Comparison of ENCODE assay signal across 1 cellular context in the genomic region with DNA sequence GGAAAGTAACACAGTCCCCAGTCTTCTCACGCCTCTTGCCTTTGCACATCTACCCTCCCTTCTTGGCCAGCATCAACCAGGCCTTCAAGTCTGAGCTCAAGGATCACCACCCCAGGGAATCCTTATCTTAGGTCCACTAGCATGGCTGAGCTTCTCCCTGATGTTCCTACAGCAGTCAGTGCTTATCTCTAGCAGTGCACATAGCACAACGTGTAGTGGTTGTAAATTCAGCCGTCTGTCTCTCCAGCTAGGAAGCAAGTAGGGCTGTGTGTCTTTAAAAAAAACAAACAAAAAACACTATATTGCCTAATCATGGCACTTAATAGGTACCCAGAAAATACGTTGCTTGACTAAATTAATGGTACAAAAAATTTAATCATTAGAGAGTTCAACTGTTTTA.
A peak's percentile ranks its signal among the peaks of the same experiment; 100 is the strongest.
TF ChIP-seq lines count a peak whose summit lies in the region.

No MANE protein-coding gene starts in this region.

TF ChIP-seq in K562, 482 proteins besides CTCF, POLR2A, EP300 and RAD21 (continued from another document and continues in another):
- TF ChIP-seq, protein P1, sequence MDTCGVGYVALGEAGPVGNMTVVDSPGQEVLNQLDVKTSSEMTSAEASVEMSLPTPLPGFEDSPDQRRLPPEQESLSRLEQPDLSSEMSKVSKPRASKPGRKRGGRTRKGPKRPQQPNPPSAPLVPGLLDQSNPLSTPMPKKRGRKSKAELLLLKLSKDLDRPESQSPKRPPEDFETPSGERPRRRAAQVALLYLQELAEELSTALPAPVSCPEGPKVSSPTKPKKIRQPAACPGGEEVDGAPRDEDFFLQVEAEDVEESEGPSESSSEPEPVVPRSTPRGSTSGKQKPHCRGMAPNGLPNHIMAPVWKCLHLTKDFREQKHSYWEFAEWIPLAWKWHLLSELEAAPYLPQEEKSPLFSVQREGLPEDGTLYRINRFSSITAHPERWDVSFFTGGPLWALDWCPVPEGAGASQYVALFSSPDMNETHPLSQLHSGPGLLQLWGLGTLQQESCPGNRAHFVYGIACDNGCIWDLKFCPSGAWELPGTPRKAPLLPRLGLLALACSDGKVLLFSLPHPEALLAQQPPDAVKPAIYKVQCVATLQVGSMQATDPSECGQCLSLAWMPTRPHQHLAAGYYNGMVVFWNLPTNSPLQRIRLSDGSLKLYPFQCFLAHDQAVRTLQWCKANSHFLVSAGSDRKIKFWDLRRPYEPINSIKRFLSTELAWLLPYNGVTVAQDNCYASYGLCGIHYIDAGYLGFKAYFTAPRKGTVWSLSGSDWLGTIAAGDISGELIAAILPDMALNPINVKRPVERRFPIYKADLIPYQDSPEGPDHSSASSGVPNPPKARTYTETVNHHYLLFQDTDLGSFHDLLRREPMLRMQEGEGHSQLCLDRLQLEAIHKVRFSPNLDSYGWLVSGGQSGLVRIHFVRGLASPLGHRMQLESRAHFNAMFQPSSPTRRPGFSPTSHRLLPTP (IDR thresholded peaks at IDR 0.05; ENCODE audit: borderline replicate concordance, extremely low read depth, insufficient read length): no peak
- TF ChIP-seq, protein P2, sequence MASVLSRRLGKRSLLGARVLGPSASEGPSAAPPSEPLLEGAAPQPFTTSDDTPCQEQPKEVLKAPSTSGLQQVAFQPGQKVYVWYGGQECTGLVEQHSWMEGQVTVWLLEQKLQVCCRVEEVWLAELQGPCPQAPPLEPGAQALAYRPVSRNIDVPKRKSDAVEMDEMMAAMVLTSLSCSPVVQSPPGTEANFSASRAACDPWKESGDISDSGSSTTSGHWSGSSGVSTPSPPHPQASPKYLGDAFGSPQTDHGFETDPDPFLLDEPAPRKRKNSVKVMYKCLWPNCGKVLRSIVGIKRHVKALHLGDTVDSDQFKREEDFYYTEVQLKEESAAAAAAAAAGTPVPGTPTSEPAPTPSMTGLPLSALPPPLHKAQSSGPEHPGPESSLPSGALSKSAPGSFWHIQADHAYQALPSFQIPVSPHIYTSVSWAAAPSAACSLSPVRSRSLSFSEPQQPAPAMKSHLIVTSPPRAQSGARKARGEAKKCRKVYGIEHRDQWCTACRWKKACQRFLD (CRISPR knock-in tag; IDR thresholded peaks at IDR 0.05): no peak
- TF ChIP-seq FOXA3 (CRISPR knock-in tag; conservative IDR thresholded peaks at IDR 0.05 in 1 of 2, IDR thresholded peaks at IDR 0.05 in 1 of 2) (no peak), SUPT5H (IDR thresholded peaks at IDR 0.05) (no peak), FOXJ3 (CRISPR knock-in tag; IDR thresholded peaks at IDR 0.05) (no peak), KAT7 (CRISPR knock-in tag; IDR thresholded peaks at IDR 0.05; ENCODE audit: borderline replicate concordance) (no peak), TSC22D4 (tag; IDR thresholded peaks at IDR 0.05) (no peak), ZBTB7A (IDR thresholded peaks at IDR 0.05; ENCODE audit: borderline replicate concordance, control insufficient read depth, low read depth, low read length) (no peak), ZNF212 (CRISPR knock-in tag; IDR thresholded peaks at IDR 0.05) (no peak), ZNF253 (CRISPR knock-in tag; conservative IDR thresholded peaks at IDR 0.05) (no peak), MBD2 (IDR thresholded peaks at IDR 0.05; ENCODE audit: borderline replicate concordance, low read depth) (0 out of 2 replicates have a peak, but pooled peaks have one; percentile 15), EGR1 (conservative IDR thresholded peaks at IDR 0.05) (no peak), TFAM (CRISPR knock-in tag; conservative IDR thresholded peaks at IDR 0.05) (no peak), BACH1 (tag; IDR thresholded peaks at IDR 0.05) (no peak), MTA3 (IDR thresholded peaks at IDR 0.05; ENCODE audit: borderline replicate concordance) (peak; percentile 46; the same call in 1 of the 2 replicates)
- TF ChIP-seq, protein P3, sequence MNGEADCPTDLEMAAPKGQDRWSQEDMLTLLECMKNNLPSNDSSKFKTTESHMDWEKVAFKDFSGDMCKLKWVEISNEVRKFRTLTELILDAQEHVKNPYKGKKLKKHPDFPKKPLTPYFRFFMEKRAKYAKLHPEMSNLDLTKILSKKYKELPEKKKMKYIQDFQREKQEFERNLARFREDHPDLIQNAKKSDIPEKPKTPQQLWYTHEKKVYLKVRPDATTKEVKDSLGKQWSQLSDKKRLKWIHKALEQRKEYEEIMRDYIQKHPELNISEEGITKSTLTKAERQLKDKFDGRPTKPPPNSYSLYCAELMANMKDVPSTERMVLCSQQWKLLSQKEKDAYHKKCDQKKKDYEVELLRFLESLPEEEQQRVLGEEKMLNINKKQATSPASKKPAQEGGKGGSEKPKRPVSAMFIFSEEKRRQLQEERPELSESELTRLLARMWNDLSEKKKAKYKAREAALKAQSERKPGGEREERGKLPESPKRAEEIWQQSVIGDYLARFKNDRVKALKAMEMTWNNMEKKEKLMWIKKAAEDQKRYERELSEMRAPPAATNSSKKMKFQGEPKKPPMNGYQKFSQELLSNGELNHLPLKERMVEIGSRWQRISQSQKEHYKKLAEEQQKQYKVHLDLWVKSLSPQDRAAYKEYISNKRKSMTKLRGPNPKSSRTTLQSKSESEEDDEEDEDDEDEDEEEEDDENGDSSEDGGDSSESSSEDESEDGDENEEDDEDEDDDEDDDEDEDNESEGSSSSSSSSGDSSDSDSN (IDR thresholded peaks at IDR 0.05; ENCODE audit: borderline replicate concordance in 1 of 2, low read depth in 2 of 2, low read length in 2 of 2): peak in 1 of 2 experiments; percentile 87; a peak in 3 of 4 replicates
- TF ChIP-seq, protein P4, sequence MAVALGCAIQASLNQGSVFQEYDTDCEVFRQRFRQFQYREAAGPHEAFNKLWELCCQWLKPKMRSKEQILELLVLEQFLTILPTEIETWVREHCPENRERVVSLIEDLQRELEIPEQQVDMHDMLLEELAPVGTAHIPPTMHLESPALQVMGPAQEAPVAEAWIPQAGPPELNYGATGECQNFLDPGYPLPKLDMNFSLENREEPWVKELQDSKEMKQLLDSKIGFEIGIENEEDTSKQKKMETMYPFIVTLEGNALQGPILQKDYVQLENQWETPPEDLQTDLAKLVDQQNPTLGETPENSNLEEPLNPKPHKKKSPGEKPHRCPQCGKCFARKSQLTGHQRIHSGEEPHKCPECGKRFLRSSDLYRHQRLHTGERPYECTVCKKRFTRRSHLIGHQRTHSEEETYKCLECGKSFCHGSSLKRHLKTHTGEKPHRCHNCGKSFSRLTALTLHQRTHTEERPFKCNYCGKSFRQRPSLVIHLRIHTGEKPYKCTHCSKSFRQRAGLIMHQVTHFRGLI (CRISPR knock-in tag; IDR thresholded peaks at IDR 0.05): no peak
- TF ChIP-seq, protein P5, sequence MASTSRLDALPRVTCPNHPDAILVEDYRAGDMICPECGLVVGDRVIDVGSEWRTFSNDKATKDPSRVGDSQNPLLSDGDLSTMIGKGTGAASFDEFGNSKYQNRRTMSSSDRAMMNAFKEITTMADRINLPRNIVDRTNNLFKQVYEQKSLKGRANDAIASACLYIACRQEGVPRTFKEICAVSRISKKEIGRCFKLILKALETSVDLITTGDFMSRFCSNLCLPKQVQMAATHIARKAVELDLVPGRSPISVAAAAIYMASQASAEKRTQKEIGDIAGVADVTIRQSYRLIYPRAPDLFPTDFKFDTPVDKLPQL (IDR thresholded peaks at IDR 0.05; ENCODE audit: extremely low read depth, insufficient read length): no peak
- TF ChIP-seq, protein P6, sequence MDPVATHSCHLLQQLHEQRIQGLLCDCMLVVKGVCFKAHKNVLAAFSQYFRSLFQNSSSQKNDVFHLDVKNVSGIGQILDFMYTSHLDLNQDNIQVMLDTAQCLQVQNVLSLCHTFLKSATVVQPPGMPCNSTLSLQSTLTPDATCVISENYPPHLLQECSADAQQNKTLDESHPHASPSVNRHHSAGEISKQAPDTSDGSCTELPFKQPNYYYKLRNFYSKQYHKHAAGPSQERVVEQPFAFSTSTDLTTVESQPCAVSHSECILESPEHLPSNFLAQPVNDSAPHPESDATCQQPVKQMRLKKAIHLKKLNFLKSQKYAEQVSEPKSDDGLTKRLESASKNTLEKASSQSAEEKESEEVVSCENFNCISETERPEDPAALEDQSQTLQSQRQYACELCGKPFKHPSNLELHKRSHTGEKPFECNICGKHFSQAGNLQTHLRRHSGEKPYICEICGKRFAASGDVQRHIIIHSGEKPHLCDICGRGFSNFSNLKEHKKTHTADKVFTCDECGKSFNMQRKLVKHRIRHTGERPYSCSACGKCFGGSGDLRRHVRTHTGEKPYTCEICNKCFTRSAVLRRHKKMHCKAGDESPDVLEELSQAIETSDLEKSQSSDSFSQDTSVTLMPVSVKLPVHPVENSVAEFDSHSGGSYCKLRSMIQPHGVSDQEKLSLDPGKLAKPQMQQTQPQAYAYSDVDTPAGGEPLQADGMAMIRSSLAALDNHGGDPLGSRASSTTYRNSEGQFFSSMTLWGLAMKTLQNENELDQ (CRISPR knock-in tag; IDR thresholded peaks at IDR 0.05; ENCODE audit: borderline replicate concordance): no peak
- TF ChIP-seq, protein P7, sequence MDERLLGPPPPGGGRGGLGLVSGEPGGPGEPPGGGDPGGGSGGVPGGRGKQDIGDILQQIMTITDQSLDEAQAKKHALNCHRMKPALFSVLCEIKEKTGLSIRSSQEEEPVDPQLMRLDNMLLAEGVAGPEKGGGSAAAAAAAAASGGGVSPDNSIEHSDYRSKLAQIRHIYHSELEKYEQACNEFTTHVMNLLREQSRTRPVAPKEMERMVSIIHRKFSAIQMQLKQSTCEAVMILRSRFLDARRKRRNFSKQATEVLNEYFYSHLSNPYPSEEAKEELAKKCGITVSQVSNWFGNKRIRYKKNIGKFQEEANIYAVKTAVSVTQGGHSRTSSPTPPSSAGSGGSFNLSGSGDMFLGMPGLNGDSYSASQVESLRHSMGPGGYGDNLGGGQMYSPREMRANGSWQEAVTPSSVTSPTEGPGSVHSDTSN (CRISPR knock-in tag; IDR thresholded peaks at IDR 0.05; ENCODE audit: low read depth): no peak
- TF ChIP-seq, protein P7 (tag; conservative IDR thresholded peaks at IDR 0.05; ENCODE audit: low read depth): peak; percentile 93
- TF ChIP-seq, protein P8, sequence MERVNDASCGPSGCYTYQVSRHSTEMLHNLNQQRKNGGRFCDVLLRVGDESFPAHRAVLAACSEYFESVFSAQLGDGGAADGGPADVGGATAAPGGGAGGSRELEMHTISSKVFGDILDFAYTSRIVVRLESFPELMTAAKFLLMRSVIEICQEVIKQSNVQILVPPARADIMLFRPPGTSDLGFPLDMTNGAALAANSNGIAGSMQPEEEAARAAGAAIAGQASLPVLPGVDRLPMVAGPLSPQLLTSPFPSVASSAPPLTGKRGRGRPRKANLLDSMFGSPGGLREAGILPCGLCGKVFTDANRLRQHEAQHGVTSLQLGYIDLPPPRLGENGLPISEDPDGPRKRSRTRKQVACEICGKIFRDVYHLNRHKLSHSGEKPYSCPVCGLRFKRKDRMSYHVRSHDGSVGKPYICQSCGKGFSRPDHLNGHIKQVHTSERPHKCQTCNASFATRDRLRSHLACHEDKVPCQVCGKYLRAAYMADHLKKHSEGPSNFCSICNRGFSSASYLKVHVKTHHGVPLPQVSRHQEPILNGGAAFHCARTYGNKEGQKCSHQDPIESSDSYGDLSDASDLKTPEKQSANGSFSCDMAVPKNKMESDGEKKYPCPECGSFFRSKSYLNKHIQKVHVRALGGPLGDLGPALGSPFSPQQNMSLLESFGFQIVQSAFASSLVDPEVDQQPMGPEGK (CRISPR knock-in tag; IDR thresholded peaks at IDR 0.05; ENCODE audit: borderline replicate concordance): no peak
- TF ChIP-seq, protein P9, sequence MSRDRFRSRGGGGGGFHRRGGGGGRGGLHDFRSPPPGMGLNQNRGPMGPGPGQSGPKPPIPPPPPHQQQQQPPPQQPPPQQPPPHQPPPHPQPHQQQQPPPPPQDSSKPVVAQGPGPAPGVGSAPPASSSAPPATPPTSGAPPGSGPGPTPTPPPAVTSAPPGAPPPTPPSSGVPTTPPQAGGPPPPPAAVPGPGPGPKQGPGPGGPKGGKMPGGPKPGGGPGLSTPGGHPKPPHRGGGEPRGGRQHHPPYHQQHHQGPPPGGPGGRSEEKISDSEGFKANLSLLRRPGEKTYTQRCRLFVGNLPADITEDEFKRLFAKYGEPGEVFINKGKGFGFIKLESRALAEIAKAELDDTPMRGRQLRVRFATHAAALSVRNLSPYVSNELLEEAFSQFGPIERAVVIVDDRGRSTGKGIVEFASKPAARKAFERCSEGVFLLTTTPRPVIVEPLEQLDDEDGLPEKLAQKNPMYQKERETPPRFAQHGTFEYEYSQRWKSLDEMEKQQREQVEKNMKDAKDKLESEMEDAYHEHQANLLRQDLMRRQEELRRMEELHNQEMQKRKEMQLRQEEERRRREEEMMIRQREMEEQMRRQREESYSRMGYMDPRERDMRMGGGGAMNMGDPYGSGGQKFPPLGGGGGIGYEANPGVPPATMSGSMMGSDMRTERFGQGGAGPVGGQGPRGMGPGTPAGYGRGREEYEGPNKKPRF (IDR thresholded peaks at IDR 0.05; ENCODE audit: low read depth, low read length): no peak
- TF ChIP-seq, protein P10, sequence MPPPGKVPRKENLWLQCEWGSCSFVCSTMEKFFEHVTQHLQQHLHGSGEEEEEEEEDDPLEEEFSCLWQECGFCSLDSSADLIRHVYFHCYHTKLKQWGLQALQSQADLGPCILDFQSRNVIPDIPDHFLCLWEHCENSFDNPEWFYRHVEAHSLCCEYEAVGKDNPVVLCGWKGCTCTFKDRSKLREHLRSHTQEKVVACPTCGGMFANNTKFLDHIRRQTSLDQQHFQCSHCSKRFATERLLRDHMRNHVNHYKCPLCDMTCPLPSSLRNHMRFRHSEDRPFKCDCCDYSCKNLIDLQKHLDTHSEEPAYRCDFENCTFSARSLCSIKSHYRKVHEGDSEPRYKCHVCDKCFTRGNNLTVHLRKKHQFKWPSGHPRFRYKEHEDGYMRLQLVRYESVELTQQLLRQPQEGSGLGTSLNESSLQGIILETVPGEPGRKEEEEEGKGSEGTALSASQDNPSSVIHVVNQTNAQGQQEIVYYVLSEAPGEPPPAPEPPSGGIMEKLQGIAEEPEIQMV (tag; conservative IDR thresholded peaks at IDR 0.05; ENCODE audit: low read depth): no peak
- TF ChIP-seq, protein P11, sequence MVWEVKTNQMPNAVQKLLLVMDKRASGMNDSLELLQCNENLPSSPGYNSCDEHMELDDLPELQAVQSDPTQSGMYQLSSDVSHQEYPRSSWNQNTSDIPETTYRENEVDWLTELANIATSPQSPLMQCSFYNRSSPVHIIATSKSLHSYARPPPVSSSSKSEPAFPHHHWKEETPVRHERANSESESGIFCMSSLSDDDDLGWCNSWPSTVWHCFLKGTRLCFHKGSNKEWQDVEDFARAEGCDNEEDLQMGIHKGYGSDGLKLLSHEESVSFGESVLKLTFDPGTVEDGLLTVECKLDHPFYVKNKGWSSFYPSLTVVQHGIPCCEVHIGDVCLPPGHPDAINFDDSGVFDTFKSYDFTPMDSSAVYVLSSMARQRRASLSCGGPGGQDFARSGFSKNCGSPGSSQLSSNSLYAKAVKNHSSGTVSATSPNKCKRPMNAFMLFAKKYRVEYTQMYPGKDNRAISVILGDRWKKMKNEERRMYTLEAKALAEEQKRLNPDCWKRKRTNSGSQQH (CRISPR knock-in tag; IDR thresholded peaks at IDR 0.05): no peak
